Comparison of ENCODE assay signal across 15 cellular contexts in genomic region chr10:1132584-1132983, GRCh38.
"Had no signal": no experiment of that assay in that cellular context is flagged by ENCODE, and none has a peak within 500 bp of the region (broad histone marks: within the 10 kb centered on the region; RNA-seq: fewer than 3 reads in every experiment).

No MANE protein-coding gene starts in this region.

- H3K27ac ChIP-seq: adrenal gland, ovary, SJSA1, transverse colon had no signal

- H3K9me3 ChIP-seq: adrenal gland, ovary, SJSA1, transverse colon had no signal

- H3K4me3 Mint-ChIP-seq: memory B cell, neural crest cell had no signal

- H3K27ac Mint-ChIP-seq: activated T-helper 2 cell treated with anti-CD3 and anti-CD28 coated beads, Interferon-gamma antibody, Interleukin-2, Interleukin-4, amounts not matched to agents 10 μg/mL and 5 μg/mL and 100 μg/mL, durations not matched to agents 14 hours and 24 hours and 36 hours; memory B cell had no signal

- ATAC-seq: activated CD4-positive, CD25-positive, alpha-beta regulatory T cell treated with anti-CD3 and anti-CD28 coated beads, Interleukin-2, amount 50 U/mL, for 24 hours; left lobe of liver had no signal

- H3K9me3 Mint-ChIP-seq: activated T-helper 2 cell treated with anti-CD3 and anti-CD28 coated beads, Interferon-gamma antibody, Interleukin-2, Interleukin-4, amounts not matched to agents 10 μg/mL and 5 μg/mL and 100 μg/mL, durations not matched to agents 14 hours and 24 hours and 36 hours; memory B cell had no signal

- H3K4me1 Mint-ChIP-seq: memory B cell, neural crest cell had no signal

- H3K4me3 ChIP-seq: adrenal gland, ovary, SJSA1, transverse colon had no signal

- H3K27me3 Mint-ChIP-seq: memory B cell had no signal

- DNase-seq: activated CD4-positive, alpha-beta T cell treated with anti-CD3 and anti-CD28 coated beads, Interleukin-2, amount 50 U/mL, for 48 hours; activated naive CD4-positive, alpha-beta T cell treated with anti-CD3 and anti-CD28 coated beads, Interleukin-2, amount 50 U/mL, for 16 hours; adrenal gland; central memory CD4-positive, alpha-beta T cell; ovary; stimulated activated CD4-positive, alpha-beta T cell treated with anti-CD3 and anti-CD28 coated beads, Interleukin-15, amount 100 ng/mL, for 24 hours; stimulated activated CD4-positive, alpha-beta T cell treated with anti-CD3 and anti-CD28 coated beads, Interleukin-4, amount 100 ng/mL, for 4 hours; substantia nigra; transverse colon had no signal

- H3K4me1 ChIP-seq: adrenal gland, SJSA1 had no signal

- H3K27me3 ChIP-seq: adrenal gland, ovary, SJSA1, transverse colon had no signal
